ENCODE assay signal across 8 cellular contexts in genomic region chr1:213015099-213016050, GRCh38. TPM values are rescaled to one million over a fixed set of nuclear protein-coding genes. Genes with fewer than 3 reads are reported as not detected.
A peak's percentile ranks its signal among the peaks of the same experiment; 100 is the strongest.
DNase-seq lines count a peak whose midpoint lies in the region; ATAC-seq and TF ChIP-seq lines count a peak whose summit lies in the region.

Gene ANGEL2 (minus strand): TSS chr1:213015867. CDS start chr1:213015671, 196 bp downstream.

- H3K27me3 ChIP-seq in BJ (ENCODE audit: control insufficient read depth, insufficient read depth, low read length) (peaks cover 1% of the 10 kb centered on the region; the same call in 1 of the 2 replicates), layer of hippocampus (ENCODE audit: control insufficient read depth, insufficient read depth, low read length) (no peaks in the 10 kb centered on the region)

- peaks cover 8% of the 10 kb centered on the region for H3K27me3 Mint-ChIP-seq in activated CD4-positive, alpha-beta T cell treated with anti-CD3 and anti-CD28 coated beads, Interleukin-2, amount 10 ng/mL, durations not matched to agents 24 days and 14 days

- ATAC-seq in GM19324 (IDR thresholded peaks at IDR 0.05; ENCODE audit: low FRiP score, unreplicated experiment): peak; percentile 96
- peak; percentile 82 for ATAC-seq in HG03469 (IDR thresholded peaks at IDR 0.05; ENCODE audit: unreplicated experiment)

- H3K4me1 Mint-ChIP-seq in activated CD4-positive, alpha-beta T cell treated with anti-CD3 and anti-CD28 coated beads, Interleukin-2, amount 10 ng/mL, durations not matched to agents 24 days and 14 days: peaks cover 26% of the 10 kb centered on the region

- CTCF ChIA-PET in BJ (lab: Yijun Ruan, JAX): interaction anchor here (1.4 kb wide), 1 partner anchor 350 kb away, joined by 6 read pairs; no protein-coding TSS in a partner anchor

- no peak for TF ChIP-seq CTCF in BJ (IDR thresholded peaks at IDR 0.05; ENCODE audit: insufficient read depth, low read depth, low read length)
- no peak for TF ChIP-seq CTCF in coronary artery (IDR thresholded peaks at IDR 0.05)

- peak within 1 kb of the TSS; percentile 84 for H3K4me3 ChIP-seq in BJ (ENCODE audit: low read depth, low read length)
- H3K4me3 ChIP-seq in coronary artery: peak within 1 kb of the TSS; percentile 81

- no peaks in the 10 kb centered on the region for H3K9me3 Mint-ChIP-seq in activated CD4-positive, alpha-beta T cell treated with anti-CD3 and anti-CD28 coated beads, Interleukin-2, amount 10 ng/mL, durations not matched to agents 24 days and 14 days

- H3K4me3 Mint-ChIP-seq in activated CD4-positive, alpha-beta T cell treated with anti-CD3 and anti-CD28 coated beads, Interleukin-2, amount 10 ng/mL, durations not matched to agents 24 days and 14 days: peak within 1 kb of the TSS; percentile 99

- peak within 1 kb of the TSS; percentile 100 for H3K27ac Mint-ChIP-seq in activated CD4-positive, alpha-beta T cell treated with anti-CD3 and anti-CD28 coated beads, Interleukin-2, amount 10 ng/mL, durations not matched to agents 24 days and 14 days

- DNase-seq in BJ (ENCODE audit: low read depth) (peak; percentile 92), NCI-H526 treated with DMSO at 0.1 percent for 48 hours (lab: John Stamatoyannopoulos, UW) (peak; percentile 91), coronary artery (ENCODE audit: low spot score) (peak; percentile 95)
- peak; percentile 99 for DNase-seq in activated CD4-positive, alpha-beta T cell treated with anti-CD3 and anti-CD28 coated beads, Interleukin-2, amount 10 ng/mL, durations not matched to agents 24 days and 14 days
- peak; percentile 88 to 93 for DNase-seq in stimulated activated CD4-positive, alpha-beta T cell treated with anti-CD3 and anti-CD28 coated beads, Interleukin-1b, Interleukin-23, amount 100 ng/mL, for 4 hours (ENCODE audit: low read depth in 2 of 2)

- H3K36me3 Mint-ChIP-seq in activated CD4-positive, alpha-beta T cell treated with anti-CD3 and anti-CD28 coated beads, Interleukin-2, amount 10 ng/mL, durations not matched to agents 24 days and 14 days (ENCODE audit: low read depth): peaks cover 28% of the 10 kb centered on the region

- intact Hi-C loops in activated CD4-positive, alpha-beta T cell treated with anti-CD3 and anti-CD28 coated beads, Interleukin-2, amount 10 ng/mL, durations not matched to agents 24 days and 14 days (cut with micrococcal nuclease): loop anchor here (1.0 kb wide), 4 partner anchors 36 to 224 kb away; partner anchors contain the start of genes FLVCR1, NSL1, RPS6KC1 and TATDN3

- H3K36me3 ChIP-seq in BJ (ENCODE audit: control insufficient read depth, insufficient read depth, low read length): no peaks in the 10 kb centered on the region

- POLR2A ChIA-PET in BJ (lab: Charles Lee): no interaction called here

- peak within 1 kb of the TSS; percentile 93 to 94 for H3K27ac ChIP-seq in coronary artery
- peak within 1 kb of the TSS; percentile 92 for H3K27ac ChIP-seq in layer of hippocampus (ENCODE audit: low read depth, low read length)

RNA-seq across cellular contexts. Expression of gene ANGEL2, which starts in this region (rescaled TPM):
- 13.3 and 23.2 TPM in 2 replicates for polyA plus RNA-seq in BJ (2011; rRNA removed)
- 13.0 and 14.4 TPM in 2 replicates for polyA minus RNA-seq in BJ (2011; rRNA and poly(A)+ RNA removed)
- total RNA-seq in activated CD4-positive, alpha-beta T cell treated with anti-CD3 and anti-CD28 coated beads, Interleukin-2, amount 10 ng/mL, durations not matched to agents 24 days and 14 days: 43.7 and 47.6 TPM in 2 replicates

Comparison
In these comparisons a context has a peak if more than half of its experiments do, and no peak if none do; other contexts are left out.
1. Peak in every context shown above with its lines: DNase-seq, ATAC-seq, H3K4me3 ChIP-seq and H3K27ac ChIP-seq.